23 cellular contexts compared by ENCODE assay signal in the genomic region with DNA sequence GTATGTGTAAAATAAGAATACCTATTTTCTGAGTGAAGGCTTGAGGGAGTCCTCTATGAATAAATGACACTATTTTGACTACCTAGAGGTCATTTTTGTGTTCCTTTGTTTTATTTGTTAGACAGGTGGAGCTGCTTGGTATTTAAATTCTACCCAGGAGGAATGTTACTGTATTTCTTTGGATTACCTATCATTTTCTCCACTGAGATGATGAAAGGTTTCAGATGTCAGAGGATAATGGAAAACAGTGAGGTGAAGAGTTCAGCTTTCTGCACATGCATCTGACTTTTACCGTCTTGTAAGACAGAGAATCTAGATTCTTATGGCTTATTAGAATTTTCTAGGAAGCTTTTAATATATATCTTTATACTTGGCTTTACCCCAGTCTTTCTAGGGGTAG.
"Had no signal": no experiment of that assay in that cellular context is flagged by ENCODE, and none has a peak within 500 bp of the region (broad histone marks: within the 10 kb centered on the region; RNA-seq: fewer than 3 reads in every experiment).

No MANE protein-coding gene starts in this region.

- H3K27me3 Mint-ChIP-seq: naive B cell; progenitor cell of endocrine pancreas; stimulated activated memory B cell treated with anti-CD40 and anti-IgM and Interleukin-4, amounts not matched to agents 10 μg/mL and 1 μg/mL and 100 μg/mL, for 72 hours; stimulated activated naive CD8-positive, alpha-beta T cell treated with anti-CD3 and anti-CD28 coated beads, Interleukin-15, amount 100 ng/mL, for 72 hours had no signal

- ATAC-seq: left cardiac atrium; left lobe of liver; left ventricle myocardium superior; lower lobe of right lung; natural killer cell; right lobe of liver; stimulated activated memory B cell treated with anti-CD40 and anti-IgM and Interleukin-4, amounts not matched to agents 10 μg/mL and 1 μg/mL and 100 μg/mL, for 72 hours; stimulated activated naive CD8-positive, alpha-beta T cell treated with anti-CD3 and anti-CD28 coated beads, Interleukin-15, amount 100 ng/mL, for 72 hours had no signal

- DNase-seq: hippocampal formation; kidney glomerular epithelial cell; left cardiac atrium; left ventricle myocardium superior; lower lobe of right lung; mammary epithelial cell; mesenchymal stem cell; naive B cell; natural killer cell; nephron progenitor cell; ovary; right lobe of liver; stimulated activated CD4-positive, alpha-beta T cell treated with anti-CD3 and anti-CD28 coated beads, Interleukin-1b, Interleukin-23, amount 100 ng/mL, for 48 hours; stimulated activated CD4-positive, alpha-beta T cell treated with anti-CD3 and anti-CD28 coated beads, Interleukin-2, amount 100 ng/mL, for 48 hours; stimulated activated CD4-positive, alpha-beta T cell treated with anti-CD3 and anti-CD28 coated beads, Interleukin-4, amount 100 ng/mL, for 4 hours; stimulated activated CD8-positive, alpha-beta memory T cell treated with anti-CD3 and anti-CD28 coated beads, Interleukin-4, amount 100 ng/mL, for 48 hours; stimulated activated naive CD4-positive, alpha-beta T cell treated with Interleukin-2 at 50 U/mL for 16 hours; stimulated activated naive CD8-positive, alpha-beta T cell treated with anti-CD3 and anti-CD28 coated beads, Interleukin-15, amount 100 ng/mL, for 72 hours; substantia nigra; upper lobe of left lung had no signal

- H3K36me3 Mint-ChIP-seq: naive B cell; natural killer cell; stimulated activated memory B cell treated with anti-CD40 and anti-IgM and Interleukin-4, amounts not matched to agents 10 μg/mL and 1 μg/mL and 100 μg/mL, for 72 hours had no signal

- H3K27ac Mint-ChIP-seq: natural killer cell; nephron progenitor cell; progenitor cell of endocrine pancreas; stimulated activated memory B cell treated with anti-CD40 and anti-IgM and Interleukin-4, amounts not matched to agents 10 μg/mL and 1 μg/mL and 100 μg/mL, for 72 hours; stimulated activated naive CD8-positive, alpha-beta T cell treated with anti-CD3 and anti-CD28 coated beads, Interleukin-15, amount 100 ng/mL, for 72 hours had no signal

- H3K4me3 Mint-ChIP-seq: naive B cell; natural killer cell; nephron progenitor cell; stimulated activated memory B cell treated with anti-CD40 and anti-IgM and Interleukin-4, amounts not matched to agents 10 μg/mL and 1 μg/mL and 100 μg/mL, for 72 hours; stimulated activated naive CD8-positive, alpha-beta T cell treated with anti-CD3 and anti-CD28 coated beads, Interleukin-15, amount 100 ng/mL, for 72 hours had no signal

- H3K9me3 Mint-ChIP-seq: nephron progenitor cell had no signal

- H3K4me1 Mint-ChIP-seq: naive B cell; natural killer cell; stimulated activated memory B cell treated with anti-CD40 and anti-IgM and Interleukin-4, amounts not matched to agents 10 μg/mL and 1 μg/mL and 100 μg/mL, for 72 hours; stimulated activated naive CD8-positive, alpha-beta T cell treated with anti-CD3 and anti-CD28 coated beads, Interleukin-15, amount 100 ng/mL, for 72 hours had no signal
